8 cellular contexts compared by ENCODE assay signal in genomic region chr2:86396304-86396785, GRCh38. TPM values are rescaled to one million over a fixed set of nuclear protein-coding genes. Genes with fewer than 3 reads are reported as not detected.
DNase-seq lines count a peak whose midpoint lies in the region; ATAC-seq and TF ChIP-seq lines count a peak whose summit lies in the region.

No MANE protein-coding gene starts in this region.

- no peaks in the 10 kb centered on the region for H3K9me3 ChIP-seq in vagina

- peak in 2 of 3 experiments; percentile 7 to 19 for TF ChIP-seq CTCF in vagina (IDR thresholded peaks at IDR 0.05)

- H3K27me3 ChIP-seq in vagina: no peaks in the 10 kb centered on the region

- H3K27ac ChIP-seq in vagina: no peak overlapping the region

- H3K4me1 ChIP-seq in vagina: no peaks in the 10 kb centered on the region

- no peaks in the 10 kb centered on the region for H3K36me3 ChIP-seq in vagina

- intact Hi-C loops in vagina (cut with DNase I): no loop called here

- TF ChIP-seq POLR2A in vagina (IDR thresholded peaks at IDR 0.05): no peak

- peak; percentile 19 for DNase-seq in DMS 273 treated with DMSO at 0.1 percent for 48 hours (lab: John Stamatoyannopoulos, UW)
- peak; percentile 50 for DNase-seq in HuH-7 (ENCODE audit: low spot score)
- peak; percentile 37 for DNase-seq in SW480 (ENCODE audit: low spot score)
- DNase-seq in hepatic stellate cell (ENCODE audit: low spot score): peak; percentile 21
- no peak for DNase-seq in vagina (ENCODE audit: extremely low spot score in 2 of 2)

- ATAC-seq in HG03095 (IDR thresholded peaks at IDR 0.05; ENCODE audit: unreplicated experiment) (no peak), GM21619 (IDR thresholded peaks at IDR 0.05; ENCODE audit: unreplicated experiment) (no peak), GM19463 (IDR thresholded peaks at IDR 0.05; ENCODE audit: unreplicated experiment) (no peak)

- H3K4me3 ChIP-seq in vagina: no peak overlapping the region

RNA-seq across cellular contexts. Expression of gene KDM3A, which starts 44.8 kb away (rescaled TPM):
- total RNA-seq in vagina: 38.3 TPM

RNA-seq across cellular contexts. Expression of gene REEP1, which starts 58.9 kb away (rescaled TPM):
- 13.5 TPM for total RNA-seq in vagina

Comparison
In these comparisons a context has a peak if more than half of its experiments do, and no peak if none do; other contexts are left out.
1. DNase-seq: peak in DMS 273 treated with DMSO at 0.1 percent for 48 hours (single experiment), HuH-7 (single experiment), SW480 (single experiment) and hepatic stellate cell (single experiment); none in vagina (0 of 2).